ENCODE assay signal across 35 cellular contexts in the genomic region with DNA sequence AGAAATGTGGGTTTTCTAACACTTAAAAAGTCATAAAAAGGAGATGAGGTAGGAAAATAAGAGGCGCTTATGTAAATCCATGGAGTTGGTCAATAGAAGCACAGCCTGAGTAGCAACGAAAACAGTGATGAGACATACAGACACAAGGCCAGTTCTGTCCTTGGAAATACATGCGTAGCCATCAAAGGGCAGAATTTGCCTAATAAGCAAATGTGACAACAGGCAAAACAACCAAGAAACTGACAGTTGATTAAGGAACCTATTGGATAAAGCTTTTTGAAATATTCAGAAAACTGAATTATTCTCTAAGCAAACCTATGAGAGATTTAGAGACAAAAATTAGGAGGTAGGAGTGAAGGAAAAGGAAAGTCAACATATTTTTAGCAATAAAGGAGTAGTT.
DNase-seq lines count a peak whose midpoint lies in the region; ATAC-seq, FAIRE-seq and TF ChIP-seq lines count a peak whose summit lies in the region.
"Had no signal": no experiment of that assay in that cellular context is flagged by ENCODE, and none has a peak within 500 bp of the region (broad histone marks: within the 10 kb centered on the region; RNA-seq: fewer than 3 reads in every experiment).

No MANE protein-coding gene starts in this region.

- no peaks in the 10 kb centered on the region for H3K79me2 ChIP-seq in HepG2 (ENCODE audit: insufficient read depth, low read length)

- TF ChIP-seq RAD21 in HepG2 (CRISPR knock-in tag; IDR thresholded peaks at IDR 0.05): no peak

- no peaks in the 10 kb centered on the region for H3K9me3 ChIP-seq in HepG2 (ENCODE audit: low read length)
- H3K9me3 ChIP-seq in right lobe of liver: no peaks in the 10 kb centered on the region
- H3K9me3 ChIP-seq: A549; BE2C; BLaER1; BLaER1 treated with 17β-estradiol and CSF1 and Interleukin-3, amounts not matched to agents 10 nM and 100 nM; Caco-2 had no signal

- H3K4me3 ChIP-seq in HepG2 (replicated peaks in 1 of 3; ENCODE audit: insufficient read depth in 1 of 3, low read depth in 2 of 3, low read length in 3 of 3) (no peak overlapping the region), right lobe of liver (no peak overlapping the region)
- H3K4me3 ChIP-seq: A549; BLaER1; BLaER1 treated with 17β-estradiol and CSF1 and Interleukin-3, amounts not matched to agents 10 nM and 100 nM had no signal

- H3K27me3 ChIP-seq in HepG2 (ENCODE audit: control insufficient read depth in 1 of 2, insufficient read depth in 2 of 2, low read length in 2 of 2) (no peaks in the 10 kb centered on the region), right lobe of liver (no peaks in the 10 kb centered on the region)
- H3K27me3 ChIP-seq: BE2C; BLaER1; BLaER1 treated with 17β-estradiol and CSF1 and Interleukin-3, amounts not matched to agents 10 nM and 100 nM had no signal

- POLR2A ChIA-PET in HepG2 (lab: Yijun Ruan, JAX): no interaction called here

- TF ChIP-seq POLR2A in HepG2 (IDR thresholded peaks at IDR 0.05; ENCODE audit: insufficient read depth in 1 of 2, low read depth in 2 of 2, low read length in 2 of 2) (no peak), right lobe of liver (IDR thresholded peaks at IDR 0.05) (no peak)

- ATAC-seq in HepG2: no peak
- ATAC-seq in right lobe of liver: no peak
- no peak for ATAC-seq in GM19351 (IDR thresholded peaks at IDR 0.05; ENCODE audit: unreplicated experiment)
- no peak for ATAC-seq in GM19023 (IDR thresholded peaks at IDR 0.05; ENCODE audit: unreplicated experiment)
- ATAC-seq: A549; CD8-positive, alpha-beta T cell had no signal

- TF ChIP-seq EP300 in HepG2 (IDR thresholded peaks at IDR 0.05; ENCODE audit: low read depth in 2 of 2, low read length in 2 of 2): no peak
- no peak for TF ChIP-seq EP300 in HepG2 (CRISPR knock-in tag; IDR thresholded peaks at IDR 0.05; ENCODE audit: borderline replicate concordance)

- no peak for DNase-seq in HepG2 (ENCODE audit: low spot score)
- DNase-seq in right lobe of liver: no peak
- DNase-seq in NCI-H1048 (lab: John Stamatoyannopoulos, UW): peak; percentile 52
- peak; percentile 96 to 99 for DNase-seq in NCI-H526 (lab: John Stamatoyannopoulos, UW)
- DNase-seq in NCI-H526 treated with DMSO at 0.1 percent for 48 hours (lab: John Stamatoyannopoulos, UW): peak; percentile 97
- no peak for DNase-seq in head of caudate nucleus
- DNase-seq: 8988T; ACHN; AML-193; BE2C; C1 segment of cervical spinal cord; Caco-2; Calu3; CD4-positive, alpha-beta memory T cell; CD4-positive, alpha-beta T cell; CD4-positive, CD25-positive, alpha-beta regulatory T cell; CD8-positive, alpha-beta memory T cell; CD8-positive, alpha-beta T cell; COR-L47; DMS 273 treated with DMSO at 0.1 percent for 48 hours; DMS153; DMS53; DMS79; DMS79 treated with DMSO at 0.1 percent for 48 hours; DND-41; EL had no signal

- WGBS in HepG2 (ENCODE audit: low lambda C conversion rate): 14% methylated on average over 3 of the region's 3 CpGs
- 83% methylated on average over 3 of the region's 3 CpGs for WGBS in right lobe of liver (ENCODE audit: insufficient coverage, low coverage, low lambda C conversion rate, missing lambda C conversion rate)

- no peaks in the 10 kb centered on the region for H4K20me1 ChIP-seq in HepG2 (ENCODE audit: insufficient read depth, low read length)
- H4K20me1 ChIP-seq: BLaER1; BLaER1 treated with 17β-estradiol and CSF1 and Interleukin-3, amounts not matched to agents 10 nM and 100 nM had no signal

- TF ChIP-seq CTCF in HepG2 (CRISPR knock-in tag; IDR thresholded peaks at IDR 0.05) (no peak), right lobe of liver (IDR thresholded peaks at IDR 0.05) (no peak)

- no peak overlapping the region for H3K4me2 ChIP-seq in HepG2 (ENCODE audit: low read depth, low read length)
- H3K4me2 ChIP-seq: A549; BLaER1; BLaER1 treated with 17β-estradiol and CSF1 and Interleukin-3, amounts not matched to agents 10 nM and 100 nM had no signal

- no peaks in the 10 kb centered on the region for H3K4me1 ChIP-seq in HepG2 (ENCODE audit: insufficient read depth, low read length)
- H3K4me1 ChIP-seq in right lobe of liver: no peaks in the 10 kb centered on the region
- H3K4me1 ChIP-seq: A549; BE2C; BLaER1; BLaER1 treated with 17β-estradiol and CSF1 and Interleukin-3, amounts not matched to agents 10 nM and 100 nM; Caco-2 had no signal

- in situ Hi-C loops in HepG2 (cut with HindIII; ENCODE audit: extremely low pct_ligation_motif_present, low pct_unique_long_range_greater_than_20kb): no loop called here

- intact Hi-C loops in HepG2 (cut with micrococcal nuclease; ENCODE audit: unreplicated experiment): no loop called here
- intact Hi-C loops in right lobe of liver (cut with DNase I): no loop called here
- intact Hi-C loops in head of caudate nucleus (cut with DNase I): no loop called here

- no peak overlapping the region for H3K9ac ChIP-seq in HepG2 (ENCODE audit: insufficient read depth, low read depth, low read length)
- H3K9ac ChIP-seq: BLaER1; BLaER1 treated with 17β-estradiol and CSF1 and Interleukin-3, amounts not matched to agents 10 nM and 100 nM had no signal

- H3K36me3 ChIP-seq in HepG2 (replicated peaks in 1 of 2; ENCODE audit: control insufficient read depth in 1 of 2, insufficient read depth in 2 of 2, low read length in 2 of 2) (no peaks in the 10 kb centered on the region), right lobe of liver (no peaks in the 10 kb centered on the region)
- H3K36me3 ChIP-seq: BE2C; BLaER1; BLaER1 treated with 17β-estradiol and CSF1 and Interleukin-3, amounts not matched to agents 10 nM and 100 nM had no signal

- BruUV-seq in HepG2 (replicated peaks; lab: Mats Ljungman, UMichigan): no TSS peak

- FAIRE-seq in HepG2 (lab: Jason Lieb, UNC): no peak
- FAIRE-seq: A204.1, A549, D721Med had no signal

- H3K27ac ChIP-seq in HepG2 (ENCODE audit: extremely low read length, insufficient read depth, low read length) (no peak overlapping the region), right lobe of liver (no peak overlapping the region)
- H3K27ac ChIP-seq: 22Rv1; A549; BLaER1; BLaER1 treated with 17β-estradiol and CSF1 and Interleukin-3, amounts not matched to agents 10 nM and 100 nM; C4-2B had no signal

- CTCF ChIA-PET in HepG2 (lab: Yijun Ruan, JAX; ENCODE audit: low intra/inter-chr PET ratio, low total read pairs): no interaction called here

- no peak overlapping the region for H2AFZ ChIP-seq in HepG2 (ENCODE audit: low read length)

TF ChIP-seq in HepG2, 621 proteins besides CTCF, POLR2A, EP300 and RAD21:
- TF ChIP-seq FOXK1 (CRISPR knock-in tag; IDR thresholded peaks at IDR 0.05; ENCODE audit: borderline replicate concordance, low read depth) (no peak), MAFK (conservative IDR thresholded peaks at IDR 0.05 in 1 of 2, IDR thresholded peaks at IDR 0.05 in 1 of 2; ENCODE audit: low read length in 2 of 2) (peak; percentile 63 to 75; a peak in 3 of 4 replicates), MAFF (IDR thresholded peaks at IDR 0.05; ENCODE audit: low read depth, low read length) (peak; percentile 68)
- TF ChIP-seq, protein P1, sequence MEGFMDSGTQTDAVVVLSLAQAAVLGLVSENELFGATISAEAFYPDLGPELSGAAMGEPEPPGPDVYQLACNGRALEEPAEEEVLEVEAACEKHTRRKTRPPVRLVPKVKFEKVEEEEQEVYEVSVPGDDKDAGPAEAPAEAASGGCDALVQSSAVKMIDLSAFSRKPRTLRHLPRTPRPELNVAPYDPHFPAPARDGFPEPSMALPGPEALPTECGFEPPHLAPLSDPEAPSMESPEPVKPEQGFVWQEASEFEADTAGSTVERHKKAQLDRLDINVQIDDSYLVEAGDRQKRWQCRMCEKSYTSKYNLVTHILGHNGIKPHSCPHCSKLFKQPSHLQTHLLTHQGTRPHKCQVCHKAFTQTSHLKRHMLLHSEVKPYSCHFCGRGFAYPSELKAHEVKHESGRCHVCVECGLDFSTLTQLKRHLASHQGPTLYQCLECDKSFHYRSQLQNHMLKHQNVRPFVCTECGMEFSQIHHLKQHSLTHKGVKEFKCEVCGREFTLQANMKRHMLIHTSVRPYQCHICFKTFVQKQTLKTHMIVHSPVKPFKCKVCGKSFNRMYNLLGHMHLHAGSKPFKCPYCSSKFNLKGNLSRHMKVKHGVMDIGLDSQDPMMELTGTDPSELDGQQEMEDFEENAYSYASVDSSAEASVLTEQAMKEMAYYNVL (CRISPR knock-in tag; IDR thresholded peaks at IDR 0.05; ENCODE audit: borderline replicate concordance): no peak
- TF ChIP-seq, protein P2, sequence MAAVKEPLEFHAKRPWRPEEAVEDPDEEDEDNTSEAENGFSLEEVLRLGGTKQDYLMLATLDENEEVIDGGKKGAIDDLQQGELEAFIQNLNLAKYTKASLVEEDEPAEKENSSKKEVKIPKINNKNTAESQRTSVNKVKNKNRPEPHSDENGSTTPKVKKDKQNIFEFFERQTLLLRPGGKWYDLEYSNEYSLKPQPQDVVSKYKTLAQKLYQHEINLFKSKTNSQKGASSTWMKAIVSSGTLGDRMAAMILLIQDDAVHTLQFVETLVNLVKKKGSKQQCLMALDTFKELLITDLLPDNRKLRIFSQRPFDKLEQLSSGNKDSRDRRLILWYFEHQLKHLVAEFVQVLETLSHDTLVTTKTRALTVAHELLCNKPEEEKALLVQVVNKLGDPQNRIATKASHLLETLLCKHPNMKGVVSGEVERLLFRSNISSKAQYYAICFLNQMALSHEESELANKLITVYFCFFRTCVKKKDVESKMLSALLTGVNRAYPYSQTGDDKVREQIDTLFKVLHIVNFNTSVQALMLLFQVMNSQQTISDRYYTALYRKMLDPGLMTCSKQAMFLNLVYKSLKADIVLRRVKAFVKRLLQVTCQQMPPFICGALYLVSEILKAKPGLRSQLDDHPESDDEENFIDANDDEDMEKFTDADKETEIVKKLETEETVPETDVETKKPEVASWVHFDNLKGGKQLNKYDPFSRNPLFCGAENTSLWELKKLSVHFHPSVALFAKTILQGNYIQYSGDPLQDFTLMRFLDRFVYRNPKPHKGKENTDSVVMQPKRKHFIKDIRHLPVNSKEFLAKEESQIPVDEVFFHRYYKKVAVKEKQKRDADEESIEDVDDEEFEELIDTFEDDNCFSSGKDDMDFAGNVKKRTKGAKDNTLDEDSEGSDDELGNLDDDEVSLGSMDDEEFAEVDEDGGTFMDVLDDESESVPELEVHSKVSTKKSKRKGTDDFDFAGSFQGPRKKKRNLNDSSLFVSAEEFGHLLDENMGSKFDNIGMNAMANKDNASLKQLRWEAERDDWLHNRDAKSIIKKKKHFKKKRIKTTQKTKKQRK (IDR thresholded peaks at IDR 0.05; ENCODE audit: low read length): no peak

Comparison
In these comparisons a context has a peak if more than half of its experiments do, and no peak if none do; other contexts are left out.
1. DNase-seq: peak in NCI-H1048 (single experiment), NCI-H526 (2 of 2) and NCI-H526 treated with DMSO at 0.1 percent for 48 hours (single experiment); none in HepG2 (single experiment), right lobe of liver (0 of 3) and head of caudate nucleus (0 of 42).